ENCODE assay signal across 9 cellular contexts in genomic region chr5:180806351-180807011, GRCh38. TPM values are rescaled to one million over a fixed set of nuclear protein-coding genes. Genes with fewer than 3 reads are reported as not detected.
DNase-seq lines count a peak whose midpoint lies in the region; ATAC-seq lines count a peak whose summit lies in the region.
"Had no signal": no experiment of that assay in that cellular context is flagged by ENCODE, and none has a peak within 500 bp of the region (broad histone marks: within the 10 kb centered on the region; RNA-seq: fewer than 3 reads in every experiment).

No MANE protein-coding gene starts in this region.

- DNase-seq in SIG-M5 treated with dmso at 0.1 percent for 504 hours (lab: John Stamatoyannopoulos, UW; ENCODE audit: unreplicated experiment) (peak; percentile 26), SIG-M5 (lab: John Stamatoyannopoulos, UW) (no peak), immature natural killer cell (no peak), NCI-H2107 treated with DMSO at 0.1 percent for 48 hours (lab: John Stamatoyannopoulos, UW; ENCODE audit: unreplicated experiment) (no peak), NOMO-1 (lab: John Stamatoyannopoulos, UW; ENCODE audit: unreplicated experiment in 2 of 2) (no peak)
- DNase-seq in activated CD8-positive, alpha-beta memory T cell treated with anti-CD3 and anti-CD28 coated beads, Interleukin-2, amount 50 U/mL, for 48 hours: peak; percentile 50
- DNase-seq: ACHN had no signal

- peak overlapping the region; percentile 9 to 98 (median 33) for H3K4me3 Mint-ChIP-seq in immature natural killer cell

- ATAC-seq in GM18511 (IDR thresholded peaks at IDR 0.05; ENCODE audit: unreplicated experiment): no peak

- peak overlapping the region in 3 of 5 donors; percentile 12 to 30 (median 23) for H3K4me3 ChIP-seq in subcutaneous abdominal adipose tissue (ENCODE audit: low read depth in 1 of 5, low read length in 5 of 5)

- peak overlapping the region in 3 of 5 donors; percentile 26 to 45 (median 26) for H3K9ac ChIP-seq in subcutaneous abdominal adipose tissue (ENCODE audit: low read length in 5 of 5)

- H3K4me1 Mint-ChIP-seq in immature natural killer cell: peaks cover 72 to 76% of the 10 kb centered on the region in 2 donors

- peaks cover 20 to 33% (median 27%) of the 10 kb centered on the region in 3 donors for H3K27me3 Mint-ChIP-seq in immature natural killer cell (ENCODE audit: low read depth in 3 of 3)

- peak overlapping the region; percentile 42 for H3K27ac ChIP-seq in subcutaneous abdominal adipose tissue (ENCODE audit: low read depth, low read length)

- no peaks in the 10 kb centered on the region for H3K9me3 Mint-ChIP-seq in immature natural killer cell

- peaks cover 0 to 35% (median 9%) of the 10 kb centered on the region in 5 donors for H3K36me3 ChIP-seq in subcutaneous abdominal adipose tissue (ENCODE audit: control insufficient read depth in 5 of 5, insufficient read depth in 5 of 5, low read length in 5 of 5)

- no peaks in the 10 kb centered on the region for H3K27me3 ChIP-seq in subcutaneous abdominal adipose tissue (ENCODE audit: control insufficient read depth in 5 of 5, insufficient read depth in 4 of 5, low read length in 5 of 5)

- H3K9me3 ChIP-seq in subcutaneous abdominal adipose tissue (ENCODE audit: control insufficient read depth in 5 of 5, low read length in 5 of 5): no peaks in the 10 kb centered on the region

- H3K27ac Mint-ChIP-seq in immature natural killer cell: peak overlapping the region; percentile 61 to 99 (median 95)

- peaks cover 0 to 5% (median 3%) of the 10 kb centered on the region in 3 donors for H3K36me3 Mint-ChIP-seq in immature natural killer cell

- H3K4me1 ChIP-seq in subcutaneous abdominal adipose tissue (ENCODE audit: control insufficient read depth in 5 of 5, insufficient read depth in 5 of 5, low read length in 5 of 5): peaks cover 17 to 85% (median 75%) of the 10 kb centered on the region in 5 donors

RNA-seq across cellular contexts. Expression of gene MGAT1, which starts 3.9 kb away (rescaled TPM):
- 100 to 1,000 TPM; 220 to 241 (median 238) TPM for polyA plus RNA-seq in immature natural killer cell

RNA-seq across cellular contexts. Expression of gene ZFP62, which starts 54.6 kb away (rescaled TPM):
- polyA plus RNA-seq in immature natural killer cell: 1 to 10 TPM; 7.4 to 9.8 (median 8.9) TPM

Comparison
In these comparisons a context has a peak if more than half of its experiments do, and no peak if none do; other contexts are left out.
1. DNase-seq: peak in SIG-M5 treated with dmso at 0.1 percent for 504 hours (single experiment) and activated CD8-positive, alpha-beta memory T cell treated with anti-CD3 and anti-CD28 coated beads, Interleukin-2, amount 50 U/mL, for 48 hours (single experiment); none in SIG-M5 (single experiment), immature natural killer cell (0 of 3), NCI-H2107 treated with DMSO at 0.1 percent for 48 hours (single experiment) and NOMO-1 (0 of 2).